ENCODE assay signal across 1 cellular context in the genomic region with DNA sequence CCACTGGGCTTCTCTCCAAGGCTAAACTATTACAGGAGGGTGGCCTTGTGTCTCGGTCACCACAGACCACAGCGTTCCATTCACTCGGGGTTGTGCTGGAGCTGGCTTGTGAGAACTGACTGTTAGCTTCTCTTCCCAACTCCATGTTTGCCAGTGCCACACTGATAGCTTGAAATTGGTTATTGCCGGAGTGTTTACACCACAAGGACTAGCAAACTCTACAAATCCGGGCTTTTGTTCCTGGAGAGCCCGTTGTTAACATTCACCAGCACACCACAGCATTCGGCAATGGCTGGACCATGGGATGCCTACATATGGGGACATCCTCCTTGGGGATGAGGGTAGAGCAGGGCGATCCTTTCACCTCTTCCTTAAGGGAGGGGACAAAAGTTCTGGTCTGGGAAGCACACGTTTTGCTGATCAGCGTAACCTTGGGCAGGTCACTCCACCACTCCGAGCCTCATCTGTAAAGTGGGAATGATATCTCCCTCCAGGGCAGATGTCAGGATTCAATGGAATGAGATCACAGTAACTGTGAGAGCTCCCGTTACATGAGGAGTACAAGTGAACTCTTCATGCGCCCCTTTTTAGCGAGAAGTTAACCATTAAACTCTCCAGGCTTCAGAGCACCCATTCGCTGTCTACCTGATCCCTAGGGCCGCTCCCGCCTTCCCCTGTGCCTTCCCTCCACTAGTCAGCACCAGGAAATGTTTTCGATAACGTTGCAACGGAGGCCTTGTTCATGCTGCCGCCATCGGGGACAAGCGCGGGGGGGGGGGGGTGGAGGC.
TF ChIP-seq lines count a peak whose summit lies in the region.

No MANE protein-coding gene starts in this region.

TF ChIP-seq in HepG2, 621 proteins besides CTCF, POLR2A, EP300 and RAD21 (continued from another document and continues in another):
- TF ChIP-seq, protein P1, sequence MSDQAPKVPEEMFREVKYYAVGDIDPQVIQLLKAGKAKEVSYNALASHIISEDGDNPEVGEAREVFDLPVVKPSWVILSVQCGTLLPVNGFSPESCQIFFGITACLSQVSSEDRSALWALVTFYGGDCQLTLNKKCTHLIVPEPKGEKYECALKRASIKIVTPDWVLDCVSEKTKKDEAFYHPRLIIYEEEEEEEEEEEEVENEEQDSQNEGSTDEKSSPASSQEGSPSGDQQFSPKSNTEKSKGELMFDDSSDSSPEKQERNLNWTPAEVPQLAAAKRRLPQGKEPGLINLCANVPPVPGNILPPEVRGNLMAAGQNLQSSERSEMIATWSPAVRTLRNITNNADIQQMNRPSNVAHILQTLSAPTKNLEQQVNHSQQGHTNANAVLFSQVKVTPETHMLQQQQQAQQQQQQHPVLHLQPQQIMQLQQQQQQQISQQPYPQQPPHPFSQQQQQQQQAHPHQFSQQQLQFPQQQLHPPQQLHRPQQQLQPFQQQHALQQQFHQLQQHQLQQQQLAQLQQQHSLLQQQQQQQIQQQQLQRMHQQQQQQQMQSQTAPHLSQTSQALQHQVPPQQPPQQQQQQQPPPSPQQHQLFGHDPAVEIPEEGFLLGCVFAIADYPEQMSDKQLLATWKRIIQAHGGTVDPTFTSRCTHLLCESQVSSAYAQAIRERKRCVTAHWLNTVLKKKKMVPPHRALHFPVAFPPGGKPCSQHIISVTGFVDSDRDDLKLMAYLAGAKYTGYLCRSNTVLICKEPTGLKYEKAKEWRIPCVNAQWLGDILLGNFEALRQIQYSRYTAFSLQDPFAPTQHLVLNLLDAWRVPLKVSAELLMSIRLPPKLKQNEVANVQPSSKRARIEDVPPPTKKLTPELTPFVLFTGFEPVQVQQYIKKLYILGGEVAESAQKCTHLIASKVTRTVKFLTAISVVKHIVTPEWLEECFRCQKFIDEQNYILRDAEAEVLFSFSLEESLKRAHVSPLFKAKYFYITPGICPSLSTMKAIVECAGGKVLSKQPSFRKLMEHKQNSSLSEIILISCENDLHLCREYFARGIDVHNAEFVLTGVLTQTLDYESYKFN (CRISPR knock-in tag; conservative IDR thresholded peaks at IDR 0.05): peak; percentile 77
- TF ChIP-seq ZNF180 (CRISPR knock-in tag; IDR thresholded peaks at IDR 0.05; ENCODE audit: borderline replicate concordance, low read depth): 0 out of 2 replicates have a peak, but pooled peaks have one; percentile 23
- TF ChIP-seq ZNF644 (CRISPR knock-in tag; IDR thresholded peaks at IDR 0.05; ENCODE audit: low read depth): peak; percentile 66; the same call in 1 of the 2 replicates
- no peak for TF ChIP-seq CAMTA2 (CRISPR knock-in tag; IDR thresholded peaks at IDR 0.05; ENCODE audit: borderline replicate concordance)
- no peak for TF ChIP-seq TBX3 (IDR thresholded peaks at IDR 0.05; ENCODE audit: borderline replicate concordance)
- TF ChIP-seq, protein P2, sequence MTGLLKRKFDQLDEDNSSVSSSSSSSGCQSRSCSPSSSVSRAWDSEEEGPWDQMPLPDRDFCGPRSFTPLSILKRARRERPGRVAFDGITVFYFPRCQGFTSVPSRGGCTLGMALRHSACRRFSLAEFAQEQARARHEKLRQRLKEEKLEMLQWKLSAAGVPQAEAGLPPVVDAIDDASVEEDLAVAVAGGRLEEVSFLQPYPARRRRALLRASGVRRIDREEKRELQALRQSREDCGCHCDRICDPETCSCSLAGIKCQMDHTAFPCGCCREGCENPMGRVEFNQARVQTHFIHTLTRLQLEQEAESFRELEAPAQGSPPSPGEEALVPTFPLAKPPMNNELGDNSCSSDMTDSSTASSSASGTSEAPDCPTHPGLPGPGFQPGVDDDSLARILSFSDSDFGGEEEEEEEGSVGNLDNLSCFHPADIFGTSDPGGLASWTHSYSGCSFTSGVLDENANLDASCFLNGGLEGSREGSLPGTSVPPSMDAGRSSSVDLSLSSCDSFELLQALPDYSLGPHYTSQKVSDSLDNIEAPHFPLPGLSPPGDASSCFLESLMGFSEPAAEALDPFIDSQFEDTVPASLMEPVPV (CRISPR knock-in tag; IDR thresholded peaks at IDR 0.05): peak; percentile 16; the same call in 1 of the 2 replicates
- TF ChIP-seq ZNF44 (CRISPR knock-in tag; IDR thresholded peaks at IDR 0.05): peak; percentile 51; the same call in 1 of the 2 replicates
- no peak; the same call in 1 of the 2 replicates for TF ChIP-seq ZNF788 (CRISPR knock-in tag; IDR thresholded peaks at IDR 0.05; ENCODE audit: borderline replicate concordance)
- peak; percentile 13; the same call in 1 of the 2 replicates for TF ChIP-seq MIER3 (CRISPR knock-in tag; IDR thresholded peaks at IDR 0.05; ENCODE audit: borderline replicate concordance)
- TF ChIP-seq SMYD3 (CRISPR knock-in tag; IDR thresholded peaks at IDR 0.05): peak; percentile 27; the same call in 1 of the 2 replicates
- TF ChIP-seq ZNF335 (CRISPR knock-in tag; IDR thresholded peaks at IDR 0.05): peak; percentile 73
- TF ChIP-seq NAIF1 (CRISPR knock-in tag; IDR thresholded peaks at IDR 0.05; ENCODE audit: borderline replicate concordance): no peak
- TF ChIP-seq GATAD2A (CRISPR knock-in tag; IDR thresholded peaks at IDR 0.05): peak; percentile 69
- no peak for TF ChIP-seq XBP1 (CRISPR knock-in tag; IDR thresholded peaks at IDR 0.05)
- TF ChIP-seq, protein P3, sequence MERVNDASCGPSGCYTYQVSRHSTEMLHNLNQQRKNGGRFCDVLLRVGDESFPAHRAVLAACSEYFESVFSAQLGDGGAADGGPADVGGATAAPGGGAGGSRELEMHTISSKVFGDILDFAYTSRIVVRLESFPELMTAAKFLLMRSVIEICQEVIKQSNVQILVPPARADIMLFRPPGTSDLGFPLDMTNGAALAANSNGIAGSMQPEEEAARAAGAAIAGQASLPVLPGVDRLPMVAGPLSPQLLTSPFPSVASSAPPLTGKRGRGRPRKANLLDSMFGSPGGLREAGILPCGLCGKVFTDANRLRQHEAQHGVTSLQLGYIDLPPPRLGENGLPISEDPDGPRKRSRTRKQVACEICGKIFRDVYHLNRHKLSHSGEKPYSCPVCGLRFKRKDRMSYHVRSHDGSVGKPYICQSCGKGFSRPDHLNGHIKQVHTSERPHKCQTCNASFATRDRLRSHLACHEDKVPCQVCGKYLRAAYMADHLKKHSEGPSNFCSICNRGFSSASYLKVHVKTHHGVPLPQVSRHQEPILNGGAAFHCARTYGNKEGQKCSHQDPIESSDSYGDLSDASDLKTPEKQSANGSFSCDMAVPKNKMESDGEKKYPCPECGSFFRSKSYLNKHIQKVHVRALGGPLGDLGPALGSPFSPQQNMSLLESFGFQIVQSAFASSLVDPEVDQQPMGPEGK (CRISPR knock-in tag; IDR thresholded peaks at IDR 0.05): peak; percentile 62
- TF ChIP-seq, protein P4, sequence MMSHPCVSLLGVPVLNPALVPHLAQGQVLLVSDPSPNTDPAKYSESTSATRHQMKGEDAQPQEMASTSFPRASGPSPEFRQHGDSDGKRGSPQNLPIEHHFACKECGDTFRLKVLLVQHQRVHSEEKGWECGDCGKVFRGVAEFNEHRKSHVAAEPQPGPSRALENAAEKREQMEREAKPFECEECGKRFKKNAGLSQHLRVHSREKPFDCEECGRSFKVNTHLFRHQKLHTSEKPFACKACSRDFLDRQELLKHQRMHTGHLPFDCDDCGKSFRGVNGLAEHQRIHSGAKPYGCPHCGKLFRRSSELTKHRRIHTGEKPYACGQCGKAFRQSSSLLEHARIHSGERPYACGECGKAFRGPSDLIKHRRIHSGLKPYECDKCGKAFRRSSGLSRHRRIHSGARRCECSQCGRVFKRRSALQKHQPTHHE (CRISPR knock-in tag; IDR thresholded peaks at IDR 0.05; ENCODE audit: borderline replicate concordance): peak; percentile 22; the same call in 1 of the 2 replicates
- TF ChIP-seq NFATC3 (CRISPR knock-in tag; IDR thresholded peaks at IDR 0.05): no peak
- TF ChIP-seq ZNF263 (CRISPR knock-in tag; IDR thresholded peaks at IDR 0.05): peak; percentile 94
- TF ChIP-seq ZFP41 (CRISPR knock-in tag; IDR thresholded peaks at IDR 0.05; ENCODE audit: borderline replicate concordance): no peak
- TF ChIP-seq ZNF557 (CRISPR knock-in tag; IDR thresholded peaks at IDR 0.05): peak; percentile 12; the same call in 1 of the 2 replicates
- peak; percentile 66; the same call in 1 of the 2 replicates for TF ChIP-seq RXRA (CRISPR knock-in tag; IDR thresholded peaks at IDR 0.05)
- peak in 1 of 2 experiments; percentile 47; a peak in 1 of 4 replicates for TF ChIP-seq KLF16 (CRISPR knock-in tag; IDR thresholded peaks at IDR 0.05)
- TF ChIP-seq, protein P5, sequence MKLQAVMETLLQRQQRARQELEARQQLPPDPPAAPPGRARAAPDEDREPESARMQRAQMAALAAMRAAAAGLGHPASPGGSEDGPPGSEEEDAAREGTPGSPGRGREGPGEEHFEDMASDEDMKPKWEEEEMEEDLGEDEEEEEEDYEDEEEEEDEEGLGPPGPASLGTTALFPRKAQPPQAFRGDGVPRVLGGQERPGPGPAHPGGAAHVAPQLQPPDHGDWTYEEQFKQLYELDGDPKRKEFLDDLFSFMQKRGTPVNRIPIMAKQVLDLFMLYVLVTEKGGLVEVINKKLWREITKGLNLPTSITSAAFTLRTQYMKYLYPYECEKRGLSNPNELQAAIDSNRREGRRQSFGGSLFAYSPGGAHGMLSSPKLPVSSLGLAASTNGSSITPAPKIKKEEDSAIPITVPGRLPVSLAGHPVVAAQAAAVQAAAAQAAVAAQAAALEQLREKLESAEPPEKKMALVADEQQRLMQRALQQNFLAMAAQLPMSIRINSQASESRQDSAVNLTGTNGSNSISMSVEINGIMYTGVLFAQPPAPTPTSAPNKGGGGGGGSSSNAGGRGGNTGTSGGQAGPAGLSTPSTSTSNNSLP (IDR thresholded peaks at IDR 0.05; ENCODE audit: low read depth, low read length): peak; percentile 89
- TF ChIP-seq PCBP1 (IDR thresholded peaks at IDR 0.05; ENCODE audit: borderline replicate concordance, low read depth, low read length): no peak
- no peak; the same call in 1 of the 2 replicates for TF ChIP-seq RXRB (CRISPR knock-in tag; IDR thresholded peaks at IDR 0.05; ENCODE audit: borderline replicate concordance)
- TF ChIP-seq RFX3 (CRISPR knock-in tag; IDR thresholded peaks at IDR 0.05): no peak
- TF ChIP-seq ZNF737 (CRISPR knock-in tag; IDR thresholded peaks at IDR 0.05; ENCODE audit: borderline replicate concordance): peak; percentile 67; the same call in 1 of the 2 replicates
- TF ChIP-seq, protein P6, sequence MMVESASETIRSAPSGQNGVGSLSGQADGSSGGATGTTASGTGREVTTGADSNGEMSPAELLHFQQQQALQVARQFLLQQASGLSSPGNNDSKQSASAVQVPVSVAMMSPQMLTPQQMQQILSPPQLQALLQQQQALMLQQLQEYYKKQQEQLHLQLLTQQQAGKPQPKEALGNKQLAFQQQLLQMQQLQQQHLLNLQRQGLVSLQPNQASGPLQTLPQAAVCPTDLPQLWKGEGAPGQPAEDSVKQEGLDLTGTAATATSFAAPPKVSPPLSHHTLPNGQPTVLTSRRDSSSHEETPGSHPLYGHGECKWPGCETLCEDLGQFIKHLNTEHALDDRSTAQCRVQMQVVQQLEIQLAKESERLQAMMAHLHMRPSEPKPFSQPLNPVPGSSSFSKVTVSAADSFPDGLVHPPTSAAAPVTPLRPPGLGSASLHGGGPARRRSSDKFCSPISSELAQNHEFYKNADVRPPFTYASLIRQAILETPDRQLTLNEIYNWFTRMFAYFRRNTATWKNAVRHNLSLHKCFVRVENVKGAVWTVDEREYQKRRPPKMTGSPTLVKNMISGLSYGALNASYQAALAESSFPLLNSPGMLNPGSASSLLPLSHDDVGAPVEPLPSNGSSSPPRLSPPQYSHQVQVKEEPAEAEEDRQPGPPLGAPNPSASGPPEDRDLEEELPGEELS (CRISPR knock-in tag; IDR thresholded peaks at IDR 0.05): peak; percentile 39; the same call in 1 of the 2 replicates
- TF ChIP-seq, protein P7, sequence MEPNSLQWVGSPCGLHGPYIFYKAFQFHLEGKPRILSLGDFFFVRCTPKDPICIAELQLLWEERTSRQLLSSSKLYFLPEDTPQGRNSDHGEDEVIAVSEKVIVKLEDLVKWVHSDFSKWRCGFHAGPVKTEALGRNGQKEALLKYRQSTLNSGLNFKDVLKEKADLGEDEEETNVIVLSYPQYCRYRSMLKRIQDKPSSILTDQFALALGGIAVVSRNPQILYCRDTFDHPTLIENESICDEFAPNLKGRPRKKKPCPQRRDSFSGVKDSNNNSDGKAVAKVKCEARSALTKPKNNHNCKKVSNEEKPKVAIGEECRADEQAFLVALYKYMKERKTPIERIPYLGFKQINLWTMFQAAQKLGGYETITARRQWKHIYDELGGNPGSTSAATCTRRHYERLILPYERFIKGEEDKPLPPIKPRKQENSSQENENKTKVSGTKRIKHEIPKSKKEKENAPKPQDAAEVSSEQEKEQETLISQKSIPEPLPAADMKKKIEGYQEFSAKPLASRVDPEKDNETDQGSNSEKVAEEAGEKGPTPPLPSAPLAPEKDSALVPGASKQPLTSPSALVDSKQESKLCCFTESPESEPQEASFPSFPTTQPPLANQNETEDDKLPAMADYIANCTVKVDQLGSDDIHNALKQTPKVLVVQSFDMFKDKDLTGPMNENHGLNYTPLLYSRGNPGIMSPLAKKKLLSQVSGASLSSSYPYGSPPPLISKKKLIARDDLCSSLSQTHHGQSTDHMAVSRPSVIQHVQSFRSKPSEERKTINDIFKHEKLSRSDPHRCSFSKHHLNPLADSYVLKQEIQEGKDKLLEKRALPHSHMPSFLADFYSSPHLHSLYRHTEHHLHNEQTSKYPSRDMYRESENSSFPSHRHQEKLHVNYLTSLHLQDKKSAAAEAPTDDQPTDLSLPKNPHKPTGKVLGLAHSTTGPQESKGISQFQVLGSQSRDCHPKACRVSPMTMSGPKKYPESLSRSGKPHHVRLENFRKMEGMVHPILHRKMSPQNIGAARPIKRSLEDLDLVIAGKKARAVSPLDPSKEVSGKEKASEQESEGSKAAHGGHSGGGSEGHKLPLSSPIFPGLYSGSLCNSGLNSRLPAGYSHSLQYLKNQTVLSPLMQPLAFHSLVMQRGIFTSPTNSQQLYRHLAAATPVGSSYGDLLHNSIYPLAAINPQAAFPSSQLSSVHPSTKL (CRISPR knock-in tag; IDR thresholded peaks at IDR 0.05): peak; percentile 68
- no peak for TF ChIP-seq ZNF883 (CRISPR knock-in tag; IDR thresholded peaks at IDR 0.05; ENCODE audit: not compliant biosample characterization)
- peak; percentile 80 for TF ChIP-seq KDM2A (CRISPR knock-in tag; IDR thresholded peaks at IDR 0.05; ENCODE audit: borderline replicate concordance, low read depth)
- TF ChIP-seq SALL2 (CRISPR knock-in tag; IDR thresholded peaks at IDR 0.05): peak; percentile 67
- peak; percentile 49; the same call in 1 of the 2 replicates for TF ChIP-seq NFKB2 (CRISPR knock-in tag; IDR thresholded peaks at IDR 0.05; ENCODE audit: borderline replicate concordance)
- TF ChIP-seq BCL6 (CRISPR knock-in tag; IDR thresholded peaks at IDR 0.05): 0 out of 2 replicates have a peak, but pooled peaks have one; percentile 17
- 0 out of 2 replicates have a peak, but pooled peaks have one; percentile 12 for TF ChIP-seq TSC22D2 (CRISPR knock-in tag; IDR thresholded peaks at IDR 0.05; ENCODE audit: borderline replicate concordance)
- TF ChIP-seq ISL2 (CRISPR knock-in tag; IDR thresholded peaks at IDR 0.05): no peak
- TF ChIP-seq KLF15 (CRISPR knock-in tag; IDR thresholded peaks at IDR 0.05; ENCODE audit: borderline replicate concordance): no peak
- TF ChIP-seq ELF1 (CRISPR knock-in tag; IDR thresholded peaks at IDR 0.05): peak; percentile 60
- TF ChIP-seq, protein P8, sequence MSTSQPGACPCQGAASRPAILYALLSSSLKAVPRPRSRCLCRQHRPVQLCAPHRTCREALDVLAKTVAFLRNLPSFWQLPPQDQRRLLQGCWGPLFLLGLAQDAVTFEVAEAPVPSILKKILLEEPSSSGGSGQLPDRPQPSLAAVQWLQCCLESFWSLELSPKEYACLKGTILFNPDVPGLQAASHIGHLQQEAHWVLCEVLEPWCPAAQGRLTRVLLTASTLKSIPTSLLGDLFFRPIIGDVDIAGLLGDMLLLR (CRISPR knock-in tag; IDR thresholded peaks at IDR 0.05): no peak
- peak; percentile 35 for TF ChIP-seq SAFB2 (CRISPR knock-in tag; IDR thresholded peaks at IDR 0.05; ENCODE audit: borderline replicate concordance, low read depth)
- no peak for TF ChIP-seq ZNF616 (CRISPR knock-in tag; IDR thresholded peaks at IDR 0.05; ENCODE audit: low read depth)
